10 cellular contexts compared by ENCODE assay signal in the genomic region with DNA sequence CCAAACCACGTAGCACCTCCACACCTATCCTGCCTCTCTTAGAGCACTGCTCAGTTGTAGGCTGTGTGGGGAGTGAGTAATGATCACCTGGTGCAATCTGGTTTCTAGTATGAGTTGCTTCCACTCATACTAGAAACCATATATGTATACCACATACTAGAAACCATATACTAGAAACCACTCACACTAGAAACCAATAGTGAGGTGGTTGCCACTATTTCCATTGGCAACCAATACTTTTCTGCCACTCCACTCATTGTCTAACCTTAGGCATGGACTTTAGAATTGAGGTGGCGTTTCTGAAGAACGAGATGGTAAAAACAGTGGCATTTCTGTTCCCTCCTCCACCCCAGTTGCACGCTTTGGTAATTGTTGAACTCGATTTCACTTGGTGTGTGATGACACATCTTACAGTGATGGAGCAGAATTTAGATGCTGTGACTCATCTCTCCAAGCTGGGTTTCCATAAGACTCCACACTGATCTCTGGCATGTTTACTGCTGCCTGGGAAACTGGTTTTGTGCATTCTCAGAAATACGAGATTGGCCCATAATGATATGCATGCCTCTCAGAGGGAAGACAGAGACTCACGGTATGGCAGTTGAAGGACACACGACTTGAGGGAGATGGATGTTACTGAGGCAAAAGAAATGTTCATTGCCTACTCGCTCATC.
DNase-seq lines count a peak whose midpoint lies in the region; ATAC-seq and TF ChIP-seq lines count a peak whose summit lies in the region.
"Had no signal": no experiment of that assay in that cellular context is flagged by ENCODE, and none has a peak within 500 bp of the region (broad histone marks: within the 10 kb centered on the region; RNA-seq: fewer than 3 reads in every experiment).

No MANE protein-coding gene starts in this region.

- no peaks in the 10 kb centered on the region for H3F3A ChIP-seq in smooth muscle cell (ENCODE audit: low read depth)

- peak; percentile 89 for DNase-seq in AG20443 (ENCODE audit: low spot score)
- DNase-seq in amniotic epithelial cell (ENCODE audit: low read depth) = peak; percentile 78
- no peak for DNase-seq in smooth muscle cell (lab: John Stamatoyannopoulos, UW; ENCODE audit: unreplicated experiment)
- no peak for DNase-seq in cardiac septum (ENCODE audit: low spot score)
- no peak for DNase-seq in central memory CD4-positive, alpha-beta T cell
- DNase-seq in effector CD8-positive, alpha-beta T cell (lab: John Stamatoyannopoulos, UW) = no peak

- no peak for TF ChIP-seq CTCF in smooth muscle cell (IDR thresholded peaks at IDR 0.05; ENCODE audit: borderline replicate concordance, insufficient read depth, poor library complexity, severe bottlenecking)

- no peaks in the 10 kb centered on the region for H3K27me3 ChIP-seq in smooth muscle cell (ENCODE audit: low read depth)
- H3K27me3 ChIP-seq: cardiac muscle cell had no signal

- peak overlapping the region; percentile 97 for H3K27ac ChIP-seq in smooth muscle cell (ENCODE audit: low read depth)
- H3K27ac ChIP-seq: cardiac muscle cell, HL-60 had no signal

- no peaks in the 10 kb centered on the region for H4K20me1 ChIP-seq in smooth muscle cell (ENCODE audit: low read depth)

- peak overlapping the region; percentile 8 for H2AFZ ChIP-seq in smooth muscle cell (ENCODE audit: low read depth)

- H3K4me3 ChIP-seq in smooth muscle cell = no peak overlapping the region
- H3K4me3 ChIP-seq: cardiac muscle cell had no signal

- ATAC-seq in GM19324 (IDR thresholded peaks at IDR 0.05; ENCODE audit: low FRiP score, unreplicated experiment) (peak; percentile 90), HG03135 (IDR thresholded peaks at IDR 0.05; ENCODE audit: unreplicated experiment) (peak; percentile 93)

- 23% methylated on average over 9 of the region's 9 CpGs for WGBS in smooth muscle cell (ENCODE audit: low lambda C conversion rate)

- no peaks in the 10 kb centered on the region for H3K4me1 ChIP-seq in smooth muscle cell (ENCODE audit: low read depth)

- intact Hi-C loops in cardiac septum (cut with DNase I) = no loop called here

- H3K9me3 ChIP-seq in smooth muscle cell (replicated peaks; ENCODE audit: low read depth) = no peaks in the 10 kb centered on the region

- peak overlapping the region; percentile 71 for H3K4me2 ChIP-seq in smooth muscle cell

- H3K9ac ChIP-seq in smooth muscle cell (ENCODE audit: low read depth) = peak overlapping the region; percentile 81

- no peaks in the 10 kb centered on the region for H3K36me3 ChIP-seq in smooth muscle cell (ENCODE audit: low read depth)
- H3K36me3 ChIP-seq: cardiac muscle cell had no signal

- no peaks in the 10 kb centered on the region for H3K79me2 ChIP-seq in smooth muscle cell (ENCODE audit: low read depth)

Comparison
In these comparisons a context has a peak if more than half of its experiments do, and no peak if none do; other contexts are left out.
1. DNase-seq: peak in AG20443 (single experiment) and amniotic epithelial cell (single experiment); none in smooth muscle cell (single experiment), cardiac septum (single experiment), central memory CD4-positive, alpha-beta T cell (single experiment) and effector CD8-positive, alpha-beta T cell (single experiment).